ENCODE assay signal across 8 cellular contexts in the genomic region with DNA sequence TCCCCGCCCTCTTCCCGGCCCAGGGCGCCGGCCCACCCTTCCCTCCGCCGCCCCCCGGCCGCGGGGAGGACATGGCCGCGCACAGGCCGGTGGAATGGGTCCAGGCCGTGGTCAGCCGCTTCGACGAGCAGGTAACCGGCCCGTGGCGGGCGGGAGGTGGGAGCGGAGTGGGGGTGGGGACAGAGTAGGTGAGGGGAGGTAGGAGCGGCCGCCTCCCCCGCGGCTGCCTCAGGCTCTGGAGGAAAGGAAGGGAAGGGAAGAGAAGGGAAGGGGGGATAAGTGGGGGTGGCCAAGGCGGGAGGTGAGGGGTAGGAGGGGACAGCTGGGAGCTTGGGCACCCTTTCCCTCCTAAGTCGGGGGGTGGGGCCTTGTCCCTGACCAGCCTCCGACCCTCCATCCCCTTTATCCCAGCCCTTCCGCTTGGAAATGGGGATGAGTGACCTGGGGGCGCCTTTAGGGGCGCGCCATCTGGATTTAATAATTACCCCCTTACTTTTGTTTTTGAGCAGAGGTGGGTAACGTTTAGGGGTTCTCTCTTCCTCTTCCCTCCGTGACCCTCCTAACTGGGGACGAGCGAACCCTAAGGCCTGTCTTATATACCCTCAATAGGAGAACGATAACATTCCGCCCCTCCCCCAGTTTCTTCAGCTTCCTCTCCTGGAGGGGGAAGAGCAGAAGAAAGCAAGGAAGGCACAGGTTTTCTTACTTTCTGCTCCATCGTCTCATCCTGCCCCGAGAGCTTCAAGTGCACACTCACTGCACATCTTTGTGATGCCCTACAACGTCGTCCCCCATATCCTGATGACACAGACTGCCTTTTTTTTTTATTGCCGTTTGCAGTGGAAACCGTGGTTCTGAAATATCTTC. TPM values are rescaled to one million over a fixed set of nuclear protein-coding genes. Genes with fewer than 3 reads are reported as not detected.
DNase-seq lines count a peak whose midpoint lies in the region; ATAC-seq and TF ChIP-seq lines count a peak whose summit lies in the region.

No MANE protein-coding gene starts in this region.

- no peaks in the 10 kb centered on the region for H3K27me3 ChIP-seq in CD8-positive, alpha-beta T cell (ENCODE audit: insufficient read depth, low read length)

- peaks cover 3% of the 10 kb centered on the region for H3K36me3 Mint-ChIP-seq in CD8-positive, alpha-beta T cell

- H3K4me3 Mint-ChIP-seq in CD8-positive, alpha-beta T cell = peak overlapping the region; percentile 95

- POLR2A ChIA-PET in CD8-positive, alpha-beta T cell (lab: Charles Lee) = no interaction called here

- no peak for TF ChIP-seq CTCF in CD8-positive, alpha-beta T cell (IDR thresholded peaks at IDR 0.05)

- peak overlapping the region; percentile 35 for H3K27ac ChIP-seq in CD8-positive, alpha-beta T cell (ENCODE audit: low read depth, low read length)

- H3K36me3 ChIP-seq in CD8-positive, alpha-beta T cell (ENCODE audit: insufficient read depth, low read length) = no peaks in the 10 kb centered on the region

- peak in 5 of 7 experiments; percentile 2 to 53 (median 23) for DNase-seq in CD8-positive, alpha-beta T cell
- DNase-seq in NCI-H146 (lab: John Stamatoyannopoulos, UW) = peak; percentile 74
- peak; percentile 44 for DNase-seq in activated CD4-positive, CD25-positive, alpha-beta regulatory T cell treated with anti-CD3 and anti-CD28 coated beads, Interleukin-2, amount 50 U/mL, for 72 hours
- DNase-seq in dermis blood vessel endothelial cell = peak; percentile 50
- peak; percentile 95 for DNase-seq in left kidney (ENCODE audit: low read depth, low spot score)
- DNase-seq in stimulated activated CD4-positive, alpha-beta T cell treated with anti-CD3 and anti-CD28 coated beads, Interleukin-4, amount 100 ng/mL, for 1 hour = peak; percentile 18
- no peak for DNase-seq in DMS114 treated with DMSO at 0.1 percent for 48 hours (lab: John Stamatoyannopoulos, UW; ENCODE audit: unreplicated experiment)

- peak; percentile 57 for ATAC-seq in CD8-positive, alpha-beta T cell
- ATAC-seq in GM21723 (IDR thresholded peaks at IDR 0.05; ENCODE audit: unreplicated experiment) = peak; percentile 13

- intact Hi-C loops in CD8-positive, alpha-beta T cell (cut with DNase I, micrococcal nuclease) = no loop called here

- H3K27me3 Mint-ChIP-seq in CD8-positive, alpha-beta T cell (ENCODE audit: low read depth) = no peaks in the 10 kb centered on the region

- peak overlapping the region; percentile 85 for H3K4me3 ChIP-seq in CD8-positive, alpha-beta T cell (ENCODE audit: low read depth, low read length)

- peak overlapping the region; percentile 93 for H3K27ac Mint-ChIP-seq in CD8-positive, alpha-beta T cell

- H3K4me1 Mint-ChIP-seq in CD8-positive, alpha-beta T cell (ENCODE audit: low read depth) = peaks cover 11% of the 10 kb centered on the region

- H3K9me3 Mint-ChIP-seq in CD8-positive, alpha-beta T cell = no peaks in the 10 kb centered on the region

- H3K4me1 ChIP-seq in CD8-positive, alpha-beta T cell (ENCODE audit: insufficient read depth, low read length) = peaks cover 7% of the 10 kb centered on the region

- no peaks in the 10 kb centered on the region for H3K9me3 ChIP-seq in CD8-positive, alpha-beta T cell (ENCODE audit: low read length)

- CTCF ChIA-PET in CD8-positive, alpha-beta T cell (lab: Charles Lee) = no interaction called here

RNA-seq across cellular contexts. Expression of a gene that starts 0.7 kb away (rescaled TPM):
- total RNA-seq in CD8-positive, alpha-beta T cell = 10 to 100 TPM; 14.9 to 18.7 TPM
- total RNA-seq in dermis blood vessel endothelial cell = 36.9 and 39.1 TPM in 2 replicates
